ENCODE assay signal across 1 cellular context in genomic region chr2:230759481-230760191, GRCh38.
TF ChIP-seq lines count a peak whose summit lies in the region.

No MANE protein-coding gene starts in this region.

TF ChIP-seq in IMR-90, 13 proteins besides CTCF, POLR2A, EP300 and RAD21 (continued from another document):
- TF ChIP-seq MXI1 (IDR thresholded peaks at IDR 0.05; ENCODE audit: borderline replicate concordance, low read depth, low read length) (no peak), NFE2L2 (IDR thresholded peaks at IDR 0.05; ENCODE audit: low read depth, low read length) (no peak), SMC3 (IDR thresholded peaks at IDR 0.05; ENCODE audit: low read depth, low read length) (no peak), ELK1 (IDR thresholded peaks at IDR 0.05; ENCODE audit: borderline replicate concordance, low read depth, low read length) (no peak), CEBPB (IDR thresholded peaks at IDR 0.05; ENCODE audit: low read depth, low read length) (no peak), FOS (IDR thresholded peaks at IDR 0.05; ENCODE audit: low read depth, low read length) (no peak), USF2 (IDR thresholded peaks at IDR 0.05; ENCODE audit: low read depth, low read length) (no peak)
